Comparison of ENCODE assay signal across 11 cellular contexts in the genomic region with DNA sequence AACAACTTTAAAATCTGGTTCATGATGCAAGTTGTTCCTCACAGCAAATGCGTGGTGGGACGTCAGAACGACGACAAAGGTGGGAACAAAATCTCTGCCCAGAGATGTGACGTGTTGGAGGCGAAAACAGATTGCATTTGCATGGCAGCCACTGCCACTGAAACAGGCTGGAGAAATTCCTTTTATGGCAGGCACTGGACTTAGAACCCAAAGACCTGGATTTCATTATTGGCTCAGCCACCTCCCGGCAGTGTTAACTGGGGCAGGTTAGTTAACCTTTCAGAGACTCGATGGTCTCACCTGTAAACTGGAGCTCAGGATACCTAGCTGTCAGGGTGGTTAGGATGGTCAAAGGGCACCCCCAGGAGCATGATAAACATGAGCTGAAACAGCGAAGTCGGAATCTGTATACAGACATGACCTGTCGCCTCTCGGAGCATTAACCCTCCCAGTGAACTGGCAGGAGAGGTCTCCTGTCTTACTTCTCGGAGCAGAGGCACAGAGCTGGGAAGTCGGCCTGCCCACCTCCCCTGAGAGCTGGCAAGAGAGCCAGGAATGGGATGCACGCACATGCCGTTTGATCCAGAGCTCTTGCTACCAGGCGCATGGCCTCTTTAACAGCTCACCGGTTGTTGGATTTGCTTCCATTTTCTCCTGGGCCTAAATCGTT. TPM values are rescaled to one million over a fixed set of nuclear protein-coding genes. Genes with fewer than 3 reads are reported as not detected.
DNase-seq lines count a peak whose midpoint lies in the region; ATAC-seq, FAIRE-seq and TF ChIP-seq lines count a peak whose summit lies in the region.
"Had no signal": no experiment of that assay in that cellular context is flagged by ENCODE, and none has a peak within 500 bp of the region (broad histone marks: within the 10 kb centered on the region; RNA-seq: fewer than 3 reads in every experiment).

No MANE protein-coding gene starts in this region.

- peak overlapping the region in 3 of 4 donors; percentile 24 to 99 (median 99) for H3K27ac ChIP-seq in body of pancreas
- peak overlapping the region; percentile 95 to 99 (median 96) for H3K27ac ChIP-seq in gastroesophageal sphincter
- H3K27ac ChIP-seq in pancreas = no peak overlapping the region
- H3K27ac ChIP-seq in tibial nerve = peak overlapping the region; percentile 79 to 99 (median 98)
- H3K27ac ChIP-seq in GM23248 = no peak overlapping the region

- H3K4me1 ChIP-seq in body of pancreas = peaks cover 75% of the 10 kb centered on the region
- H3K4me1 ChIP-seq in gastroesophageal sphincter = peaks cover 39 to 100% (median 76%) of the 10 kb centered on the region in 3 donors
- H3K4me1 ChIP-seq in pancreas = peaks cover 52 to 60% (median 59%) of the 10 kb centered on the region in 3 donors
- H3K4me1 ChIP-seq in tibial nerve = peaks cover 12 to 71% (median 53%) of the 10 kb centered on the region in 4 donors
- H3K4me1 ChIP-seq in GM23248 (ENCODE audit: insufficient read depth) = peaks cover 29% of the 10 kb centered on the region

- no peaks in the 10 kb centered on the region for H3K9me2 ChIP-seq in GM23248 (ENCODE audit: insufficient read depth)

- H3K36me3 ChIP-seq in body of pancreas (replicated peaks in 1 of 2; ENCODE audit: insufficient read depth in 1 of 2, low read depth in 2 of 2) = no peaks in the 10 kb centered on the region
- H3K36me3 ChIP-seq in gastroesophageal sphincter = no peaks in the 10 kb centered on the region
- no peaks in the 10 kb centered on the region for H3K36me3 ChIP-seq in pancreas
- no peaks in the 10 kb centered on the region for H3K36me3 ChIP-seq in tibial nerve
- no peaks in the 10 kb centered on the region for H3K36me3 ChIP-seq in GM23248 (ENCODE audit: low read depth)

- no peak for TF ChIP-seq CTCF in body of pancreas (IDR thresholded peaks at IDR 0.05)
- TF ChIP-seq CTCF in gastroesophageal sphincter (IDR thresholded peaks at IDR 0.05) = no peak
- no peak for TF ChIP-seq CTCF in pancreas (IDR thresholded peaks at IDR 0.05)
- no peak for TF ChIP-seq CTCF in tibial nerve (IDR thresholded peaks at IDR 0.05)

- no peak overlapping the region for H2AFZ ChIP-seq in GM23248

- WGBS in body of pancreas, 2 donors = 47 to 57% methylated on average over 15 to 19 of the region's 19 CpGs
- 62 to 73% methylated on average over 12 to 14 of the region's 19 CpGs for WGBS in gastroesophageal sphincter (ENCODE audit: low coverage in 1 of 2), 2 donors
- 52 to 63% methylated on average over 19 of the region's 19 CpGs for WGBS in pancreas, 2 donors
- WGBS in tibial nerve, 2 donors = 85 to 88% methylated on average over 18 to 19 of the region's 19 CpGs
- WGBS in GM23248 (ENCODE audit: low coverage in 1 of 2, low lambda C conversion rate in 2 of 2, missing lambda C conversion rate in 2 of 2), 2 experiments = 85 to 86% methylated on average over 19 of the region's 19 CpGs

- H3K4me3 ChIP-seq in body of pancreas (no peak overlapping the region), gastroesophageal sphincter (no peak overlapping the region), pancreas (no peak overlapping the region), tibial nerve (no peak overlapping the region), GM23248 (no peak overlapping the region)

- intact Hi-C loops in body of pancreas (cut with DNase I) (no loop called here), pancreas (cut with DNase I) (no loop called here)

- in situ Hi-C loops in GM23248 (cut with MboI) = no loop called here

- no peak for FAIRE-seq in pancreas (lab: Jason Lieb, UNC)
- FAIRE-seq: frontal cortex had no signal

- TF ChIP-seq EP300 in gastroesophageal sphincter (IDR thresholded peaks at IDR 0.05) = peak; percentile 77
- TF ChIP-seq EP300 in tibial nerve (IDR thresholded peaks at IDR 0.05) = no peak

- DNase-seq in body of pancreas (peak; percentile 56 to 69 (median 64)), pancreas (peak in 2 of 6 donors; percentile 49 to 57), tibial nerve (ENCODE audit: low spot score in 2 of 2) (no peak), GM23248 (no peak), T-helper 9 cell (no peak), GOT3 (lab: John Stamatoyannopoulos, UW) (no peak)
- DNase-seq: CD4-positive, alpha-beta T cell; SW 1271 had no signal

- ATAC-seq in body of pancreas = peak; percentile 63
- no peak for ATAC-seq in gastroesophageal sphincter
- peak; percentile 31 to 59 (median 48) for ATAC-seq in pancreas
- ATAC-seq: activated CD4-positive, CD25-positive, alpha-beta regulatory T cell treated with anti-CD3 and anti-CD28 coated beads, Interleukin-2, amount 50 U/mL, for 24 hours had no signal

- no peaks in the 10 kb centered on the region for H4K20me1 ChIP-seq in GM23248 (ENCODE audit: insufficient read depth)

- no peak overlapping the region for H3K9ac ChIP-seq in GM23248

- H3K27me3 ChIP-seq in body of pancreas (no peaks in the 10 kb centered on the region), gastroesophageal sphincter (no peaks in the 10 kb centered on the region), pancreas (no peaks in the 10 kb centered on the region), tibial nerve (no peaks in the 10 kb centered on the region), GM23248 (replicated peaks; ENCODE audit: insufficient read depth) (no peaks in the 10 kb centered on the region)

- peaks cover 27% of the 10 kb centered on the region for H3F3A ChIP-seq in GM23248 (ENCODE audit: insufficient read depth)

- TF ChIP-seq POLR2A in body of pancreas (IDR thresholded peaks at IDR 0.05) (peak in 1 of 3 donors; percentile 27), gastroesophageal sphincter (IDR thresholded peaks at IDR 0.05) (no peak), tibial nerve (IDR thresholded peaks at IDR 0.05) (no peak)

- H3K9me3 ChIP-seq in body of pancreas (no peaks in the 10 kb centered on the region), gastroesophageal sphincter (no peaks in the 10 kb centered on the region), pancreas (no peaks in the 10 kb centered on the region), tibial nerve (no peaks in the 10 kb centered on the region), GM23248 (ENCODE audit: low read depth) (no peaks in the 10 kb centered on the region)

- H3K4me2 ChIP-seq in GM23248 (ENCODE audit: unreplicated experiment) = no peak overlapping the region

- H3K79me2 ChIP-seq in GM23248 (ENCODE audit: insufficient read depth) = no peaks in the 10 kb centered on the region

RNA-seq across cellular contexts. Expression of a gene that starts 59.2 kb away (rescaled TPM):
- total RNA-seq in body of pancreas (10 to 100 TPM; 30.6 to 32.0 TPM), gastroesophageal sphincter (1 to 10 TPM; 6.7 to 9.6 (median 8.7) TPM), pancreas (10 to 100 TPM; 11.0 to 14.8 (median 13.8) TPM), tibial nerve (10 to 100 TPM; 24.9 to 48.9 (median 34.4) TPM)
- polyA plus RNA-seq in pancreas (10 to 100 TPM; 29.3 to 52.2 TPM), GM23248 (2016; fragmentation: Nextera tagmentation; extraction: Ambion mirVana) (5.2 and 5.7 TPM in 2 replicates)
- total RNA-seq in GM23248 (2014; rRNA removed; shearing (Covaris generic)) = 11.9 and 61.0 TPM in 2 replicates

Comparison
In these comparisons a context has a peak if more than half of its experiments do, and no peak if none do; other contexts are left out.
1. DNase-seq: peak in body of pancreas (4 of 4); none in tibial nerve (0 of 2), GM23248 (single experiment), T-helper 9 cell (single experiment) and GOT3 (single experiment).
2. H3K27ac ChIP-seq: peak in body of pancreas (3 of 4), gastroesophageal sphincter (4 of 4) and tibial nerve (4 of 4); none in pancreas (0 of 4) and GM23248 (single experiment).